ENCODE assay signal across 14 cellular contexts in the genomic region with DNA sequence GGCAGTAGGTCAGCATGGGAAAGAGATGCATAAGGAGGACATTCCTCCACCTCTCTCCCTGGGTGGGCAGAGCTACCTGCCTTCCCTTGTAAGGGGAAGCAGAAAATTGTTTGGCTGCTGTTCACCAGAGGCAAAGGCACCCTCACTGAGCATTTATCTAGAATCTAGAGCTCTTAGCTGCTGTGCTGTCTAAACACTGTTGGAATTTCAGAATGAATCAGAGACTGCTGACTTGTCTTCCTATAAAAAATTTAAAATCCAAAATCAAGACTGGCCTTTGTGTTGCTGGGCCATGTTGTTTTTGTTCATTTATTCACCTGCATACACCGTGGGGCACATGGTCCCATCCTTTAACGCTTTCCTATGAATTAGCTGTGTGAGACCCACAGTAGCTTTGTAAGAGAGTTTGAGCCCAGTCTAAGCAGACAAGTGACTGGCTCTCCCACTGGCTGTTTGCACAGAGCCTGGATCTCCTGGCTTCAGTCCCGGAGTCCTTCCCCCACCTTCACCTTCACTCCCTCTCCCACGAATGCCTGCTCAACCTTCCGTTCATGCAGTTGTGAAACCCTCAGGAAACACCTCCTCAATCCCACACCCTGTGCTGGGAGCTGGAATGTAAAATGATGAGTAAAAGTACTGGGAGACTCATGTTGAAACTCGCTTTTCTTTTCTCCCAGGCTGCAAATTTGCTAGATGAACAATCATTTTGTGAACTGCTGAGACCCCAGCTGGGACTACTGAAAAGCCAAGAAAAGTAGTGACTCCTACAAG.
A peak's percentile ranks its signal among the peaks of the same experiment; 100 is the strongest.
DNase-seq lines count a peak whose midpoint lies in the region; ATAC-seq and TF ChIP-seq lines count a peak whose summit lies in the region.
"Had no signal": no experiment of that assay in that cellular context is flagged by ENCODE, and none has a peak within 500 bp of the region (broad histone marks: within the 10 kb centered on the region; RNA-seq: fewer than 3 reads in every experiment).

No MANE protein-coding gene starts in this region.

- H3K56ac ChIP-seq in IMR-90 (ENCODE audit: extremely low read depth, insufficient read depth, low read length) = no peak overlapping the region

- no peak overlapping the region for H2BK120ac ChIP-seq in IMR-90 (ENCODE audit: low read depth, low read length)
- H2BK120ac ChIP-seq in mesenchymal stem cell (ENCODE audit: low read depth, low read length) = no peak overlapping the region

- H2AK9ac ChIP-seq in IMR-90 (replicated peaks; ENCODE audit: low read depth, low read length, poor library complexity) = no peak overlapping the region

- POLR2A ChIA-PET in AG04449 (lab: Yijun Ruan, JAX) (interaction anchor here (0.9 kb wide), 1 partner anchor 76 kb away, joined by 3 read pairs; a partner anchor contains a TSS), IMR-90 (lab: Charles Lee; ENCODE audit: unreplicated experiment) (no interaction called here)
- POLR2A ChIA-PET in activated CD4-positive, alpha-beta memory T cell treated with anti-CD3 and anti-CD28 coated beads for 36 hours (lab: Charles Lee) = no interaction called here

- H3K9me1 ChIP-seq in IMR-90 (ENCODE audit: insufficient read depth, low read length) = no peaks in the 10 kb centered on the region

- H3K4me1 Mint-ChIP-seq in chondrocyte (ENCODE audit: low read depth) = peaks cover 14% of the 10 kb centered on the region
- H3K4me1 Mint-ChIP-seq in activated T-cell treated with anti-CD3 and anti-CD28 coated beads, Interleukin-2, amount 50 U/mL, for 24 hours (ENCODE audit: low read depth) = no peaks in the 10 kb centered on the region
- peaks cover 4% of the 10 kb centered on the region for H3K4me1 Mint-ChIP-seq in activated CD4-positive, alpha-beta memory T cell treated with anti-CD3 and anti-CD28 coated beads for 36 hours (ENCODE audit: low read depth)

- no peak overlapping the region for H2BK12ac ChIP-seq in mesenchymal stem cell (ENCODE audit: low read length in 2 of 2)

- H2BK5ac ChIP-seq in IMR-90 (ENCODE audit: low read depth, low read length, poor library complexity, severe bottlenecking) = no peak overlapping the region
- no peak overlapping the region for H2BK5ac ChIP-seq in mesenchymal stem cell (ENCODE audit: low read depth, low read length, poor library complexity, severe bottlenecking)

- H2BK15ac ChIP-seq in IMR-90 (ENCODE audit: low read depth, low read length) (no peak overlapping the region), mesenchymal stem cell (ENCODE audit: low read depth, poor library complexity, severe bottlenecking) (no peak overlapping the region)

- peak; percentile 28 for DNase-seq in AG04449 (ENCODE audit: low read depth, low spot score)
- DNase-seq in IMR-90 = peak; percentile 72
- DNase-seq in chondrocyte (ENCODE audit: low spot score) = no peak
- DNase-seq in mesenchymal stem cell = no peak
- no peak for DNase-seq in activated T-cell treated with anti-CD3 and anti-CD28 coated beads, Interleukin-2, amount 50 U/mL, for 24 hours
- DNase-seq in activated CD4-positive, alpha-beta T cell treated with anti-CD3 and anti-CD28 coated beads for 48 hours = no peak
- no peak for DNase-seq in cerebellar cortex (ENCODE audit: low spot score)
- no peak for DNase-seq in activated CD4-positive, alpha-beta memory T cell treated with anti-CD3 and anti-CD28 coated beads for 36 hours
- DNase-seq: activated effector memory CD4-positive, alpha-beta T cell treated with Interleukin-2 at 50 U/mL for 16 hours; effector memory CD4-positive, alpha-beta T cell; NCI-H1694 treated with DMSO at 0.1 percent for 48 hours; occipital lobe; transverse colon had no signal

- H2AFZ ChIP-seq in IMR-90 (replicated peaks; ENCODE audit: low read length, poor library complexity) = peak overlapping the region; percentile 47
- peak overlapping the region; percentile 27 for H2AFZ ChIP-seq in mesenchymal stem cell (ENCODE audit: low read depth, low read length)

- H3K4me3 ChIP-seq in AG04449 (ENCODE audit: low read depth, low read length) (no peak overlapping the region; the same call in 1 of the 2 replicates), IMR-90 (ENCODE audit: insufficient read depth, low read depth, low read length) (no peak overlapping the region), mesenchymal stem cell (ENCODE audit: insufficient read depth in 1 of 2, low read depth in 1 of 2, low read length in 2 of 2) (peak overlapping the region in 1 of 2 experiments; percentile 34)
- H3K4me3 ChIP-seq: BLaER1 treated with 17β-estradiol and CSF1 and Interleukin-3, amounts not matched to agents 10 nM and 100 nM; transverse colon had no signal

- ATAC-seq in IMR-90 (ENCODE audit: low read depth) = peak; percentile 81

- peaks cover 3% of the 10 kb centered on the region for H3K4me1 ChIP-seq in IMR-90 (ENCODE audit: control insufficient read depth, insufficient read depth, low read length)
- H3K4me1 ChIP-seq in mesenchymal stem cell (ENCODE audit: control insufficient read depth, insufficient read depth, low read depth, low read length) = peaks cover 1% of the 10 kb centered on the region
- H3K4me1 ChIP-seq: transverse colon had no signal

- H3K9ac ChIP-seq in IMR-90 (ENCODE audit: low read depth, low read length) = no peak overlapping the region
- peak overlapping the region; percentile 57 for H3K9ac ChIP-seq in mesenchymal stem cell (ENCODE audit: low read length)
- H3K9ac ChIP-seq: BLaER1 treated with 17β-estradiol and CSF1 and Interleukin-3, amounts not matched to agents 10 nM and 100 nM had no signal

- intact Hi-C loops in IMR-90 (cut with micrococcal nuclease) = no loop called here
- intact Hi-C loops in activated CD4-positive, alpha-beta memory T cell treated with anti-CD3 and anti-CD28 coated beads for 36 hours (cut with micrococcal nuclease) = no loop called here

- no peak overlapping the region for H3K14ac ChIP-seq in IMR-90 (replicated peaks; ENCODE audit: low read depth, low read length)
- H3K14ac ChIP-seq in mesenchymal stem cell (ENCODE audit: low read length in 2 of 2) = no peak overlapping the region

- H3K79me1 ChIP-seq in IMR-90 (ENCODE audit: low read depth in 1 of 2, low read length in 2 of 2) (no peaks in the 10 kb centered on the region), mesenchymal stem cell (replicated peaks; ENCODE audit: low read length, poor library complexity, severe bottlenecking) (no peaks in the 10 kb centered on the region)

- H3K27me3 Mint-ChIP-seq in chondrocyte (ENCODE audit: low read depth) = peaks cover 8% of the 10 kb centered on the region
- peaks cover 6% of the 10 kb centered on the region for H3K27me3 Mint-ChIP-seq in activated T-cell treated with anti-CD3 and anti-CD28 coated beads, Interleukin-2, amount 50 U/mL, for 24 hours
- H3K27me3 Mint-ChIP-seq in activated CD4-positive, alpha-beta memory T cell treated with anti-CD3 and anti-CD28 coated beads for 36 hours = peaks cover 10% of the 10 kb centered on the region

- H2BK20ac ChIP-seq in IMR-90 (ENCODE audit: low read depth, low read length) = no peak overlapping the region

- H3K36me3 ChIP-seq in IMR-90 (ENCODE audit: control insufficient read depth, insufficient read depth, low read length) (no peaks in the 10 kb centered on the region), mesenchymal stem cell (ENCODE audit: control insufficient read depth in 1 of 2, insufficient read depth in 2 of 2, low read depth in 1 of 2, low read length in 2 of 2) (no peaks in the 10 kb centered on the region)
- H3K36me3 ChIP-seq: BLaER1 treated with 17β-estradiol and CSF1 and Interleukin-3, amounts not matched to agents 10 nM and 100 nM; transverse colon had no signal

- H3K9me3 ChIP-seq in IMR-90 (ENCODE audit: control insufficient read depth, insufficient read depth, low read length) (no peaks in the 10 kb centered on the region), mesenchymal stem cell (ENCODE audit: control insufficient read depth, low read length) (no peaks in the 10 kb centered on the region)
- H3K9me3 ChIP-seq: transverse colon had no signal

- in situ Hi-C loops in IMR-90 (cut with MboI; ENCODE audit: low sequenced_read_pairs) = no loop called here

- BruUV-seq in IMR-90 (replicated peaks; lab: Mats Ljungman, UMichigan) = no TSS peak

- H3K36me3 Mint-ChIP-seq in chondrocyte (ENCODE audit: low read depth) = no peaks in the 10 kb centered on the region
- H3K36me3 Mint-ChIP-seq in activated T-cell treated with anti-CD3 and anti-CD28 coated beads, Interleukin-2, amount 50 U/mL, for 24 hours (ENCODE audit: low read depth) = no peaks in the 10 kb centered on the region
- peaks cover 2% of the 10 kb centered on the region for H3K36me3 Mint-ChIP-seq in activated CD4-positive, alpha-beta memory T cell treated with anti-CD3 and anti-CD28 coated beads for 36 hours

- H4K8ac ChIP-seq in IMR-90 (ENCODE audit: low read depth in 2 of 2, low read length in 2 of 2) = no peak overlapping the region; a peak in 1 of 4 replicates
- H4K8ac ChIP-seq in mesenchymal stem cell (ENCODE audit: low read length) = no peak overlapping the region

- TF ChIP-seq RAD21 in IMR-90 (IDR thresholded peaks at IDR 0.05; ENCODE audit: low read length) = no peak

- no peaks in the 10 kb centered on the region for H4K20me1 ChIP-seq in IMR-90 (ENCODE audit: insufficient read depth, low read length)
- H4K20me1 ChIP-seq: BLaER1 treated with 17β-estradiol and CSF1 and Interleukin-3, amounts not matched to agents 10 nM and 100 nM had no signal

- no peak overlapping the region for H4K5ac ChIP-seq in IMR-90 (ENCODE audit: low read depth, low read length)

- H3K27ac Mint-ChIP-seq in chondrocyte (ENCODE audit: unreplicated experiment) = peak overlapping the region; percentile 90
- H3K27ac Mint-ChIP-seq in activated T-cell treated with anti-CD3 and anti-CD28 coated beads, Interleukin-2, amount 50 U/mL, for 24 hours = no peak overlapping the region
- no peak overlapping the region for H3K27ac Mint-ChIP-seq in activated CD4-positive, alpha-beta memory T cell treated with anti-CD3 and anti-CD28 coated beads for 36 hours

- H3K9me3 Mint-ChIP-seq in chondrocyte (ENCODE audit: low read depth) = peaks cover 2% of the 10 kb centered on the region
- H3K9me3 Mint-ChIP-seq in activated T-cell treated with anti-CD3 and anti-CD28 coated beads, Interleukin-2, amount 50 U/mL, for 24 hours = no peaks in the 10 kb centered on the region
- no peaks in the 10 kb centered on the region for H3K9me3 Mint-ChIP-seq in activated CD4-positive, alpha-beta memory T cell treated with anti-CD3 and anti-CD28 coated beads for 36 hours

- no peak for TF ChIP-seq POLR2A in IMR-90 (IDR thresholded peaks at IDR 0.05; ENCODE audit: low read depth, low read length)

- H3K4me2 ChIP-seq in IMR-90 (ENCODE audit: low read depth, low read length) (peak overlapping the region; percentile 65), mesenchymal stem cell (ENCODE audit: low read length, poor library complexity, severe bottlenecking) (no peak overlapping the region)

- H3K23ac ChIP-seq in IMR-90 (ENCODE audit: low read depth, low read length) (no peak overlapping the region), mesenchymal stem cell (ENCODE audit: low read length in 2 of 2) (no peak overlapping the region)

- H4K91ac ChIP-seq in IMR-90 (ENCODE audit: insufficient read depth, low read depth, low read length) = no peak overlapping the region
- H4K91ac ChIP-seq in mesenchymal stem cell (ENCODE audit: low read length) = no peak overlapping the region

- H2AK5ac ChIP-seq in IMR-90 (ENCODE audit: low read depth, low read length) = no peak overlapping the region
- H2AK5ac ChIP-seq in mesenchymal stem cell (ENCODE audit: low read length, severe bottlenecking) = no peak overlapping the region

- H3K27ac ChIP-seq in IMR-90 (ENCODE audit: insufficient read depth, low read length) = no peak overlapping the region
- no peak overlapping the region for H3K27ac ChIP-seq in mesenchymal stem cell (ENCODE audit: low read length, poor library complexity, severe bottlenecking)
- H3K27ac ChIP-seq: BLaER1 treated with 17β-estradiol and CSF1 and Interleukin-3, amounts not matched to agents 10 nM and 100 nM; transverse colon had no signal

- TF ChIP-seq CTCF in AG04449 (IDR thresholded peaks at IDR 0.05; ENCODE audit: insufficient read depth, low read length, missing control alignments) (no peak), IMR-90 (conservative IDR thresholded peaks at IDR 0.05; ENCODE audit: low read depth, low read length) (no peak), chondrocyte (IDR thresholded peaks at IDR 0.05) (no peak)

- no CpG with 5 or more reads among the region's 6 CpGs for WGBS in IMR-90 (ENCODE audit: extremely low coverage in 2 of 2, insufficient read length in 1 of 2), 2 experiments
- 95% methylated on average over 3 of the region's 6 CpGs for WGBS in mesenchymal stem cell

- H3K4ac ChIP-seq in IMR-90 (ENCODE audit: low read depth, low read length) (no peak overlapping the region), mesenchymal stem cell (ENCODE audit: low read depth in 1 of 2, low read length in 2 of 2) (no peak overlapping the region)

- H3K18ac ChIP-seq in IMR-90 (ENCODE audit: low read depth, low read length) (no peak overlapping the region), mesenchymal stem cell (ENCODE audit: low read depth in 1 of 2, low read length in 2 of 2) (no peak overlapping the region)

- dilution Hi-C loops in IMR-90 (cut with HindIII; ENCODE audit: low sequenced_read_pairs, unreplicated experiment) = no loop called here

- H3K4me3 Mint-ChIP-seq in chondrocyte (ENCODE audit: unreplicated experiment) = peak overlapping the region; percentile 1
- H3K4me3 Mint-ChIP-seq in activated T-cell treated with anti-CD3 and anti-CD28 coated beads, Interleukin-2, amount 50 U/mL, for 24 hours = no peak overlapping the region
- H3K4me3 Mint-ChIP-seq in activated CD4-positive, alpha-beta memory T cell treated with anti-CD3 and anti-CD28 coated beads for 36 hours = no peak overlapping the region

- H3K27me3 ChIP-seq in IMR-90 (ENCODE audit: control insufficient read depth, insufficient read depth, low read length) (peaks cover under 1% of the 10 kb centered on the region; the same call in 1 of the 2 replicates), mesenchymal stem cell (ENCODE audit: control insufficient read depth in 1 of 2, insufficient read depth in 1 of 2, low read length in 2 of 2) (peaks cover 11 to 14% of the 10 kb centered on the region in 2 experiments)
- H3K27me3 ChIP-seq: BLaER1 treated with 17β-estradiol and CSF1 and Interleukin-3, amounts not matched to agents 10 nM and 100 nM had no signal

- CTCF ChIA-PET in AG04449 (lab: Yijun Ruan, JAX) (interaction anchor here (1.0 kb wide), 1 partner anchor 476 kb away, joined by 3 read pairs; no protein-coding TSS in a partner anchor), IMR-90 (lab: Yijun Ruan, JAX) (interaction anchor here (0.6 kb wide), 1 partner anchor 278 kb away, joined by 4 read pairs; no protein-coding TSS in a partner anchor)
- CTCF ChIA-PET in activated CD4-positive, alpha-beta memory T cell treated with anti-CD3 and anti-CD28 coated beads for 36 hours (lab: Charles Lee) = no interaction called here

Comparison
In these comparisons a context has a peak if more than half of its experiments do, and no peak if none do; other contexts are left out.
1. DNase-seq: peak in AG04449 (single experiment) and IMR-90 (single experiment); none in chondrocyte (single experiment), mesenchymal stem cell (single experiment), activated T-cell treated with anti-CD3 and anti-CD28 coated beads, Interleukin-2, amount 50 U/mL, for 24 hours (single experiment), activated CD4-positive, alpha-beta T cell treated with anti-CD3 and anti-CD28 coated beads for 48 hours (single experiment), cerebellar cortex (single experiment) and activated CD4-positive, alpha-beta memory T cell treated with anti-CD3 and anti-CD28 coated beads for 36 hours (single experiment).